ENCODE assay signal across 18 cellular contexts in the genomic region with DNA sequence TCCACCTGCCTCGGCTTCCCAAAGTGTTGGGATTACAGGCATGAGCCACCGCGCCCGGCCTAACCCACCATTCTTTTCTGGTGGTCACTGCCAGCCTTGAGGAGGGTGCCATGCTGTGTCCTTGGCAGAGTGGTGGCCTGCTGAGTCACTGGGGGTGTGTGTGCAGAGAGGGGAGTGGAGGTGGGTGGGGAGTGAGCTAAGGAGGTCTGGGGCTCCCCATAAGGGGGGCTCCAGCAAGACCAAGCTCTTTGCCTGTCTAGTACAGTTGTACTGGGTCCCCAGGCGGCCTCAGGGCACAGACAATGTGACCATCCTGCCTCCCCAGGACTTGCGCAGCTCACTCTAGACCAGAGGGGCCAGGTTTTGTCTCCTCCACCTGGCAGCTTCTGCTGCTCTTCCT. TPM values are rescaled to one million over a fixed set of nuclear protein-coding genes. Genes with fewer than 3 reads are reported as not detected.
DNase-seq lines count a peak whose midpoint lies in the region; ATAC-seq, FAIRE-seq and TF ChIP-seq lines count a peak whose summit lies in the region.
"Had no signal": no experiment of that assay in that cellular context is flagged by ENCODE, and none has a peak within 500 bp of the region (broad histone marks: within the 10 kb centered on the region; RNA-seq: fewer than 3 reads in every experiment).

No MANE protein-coding gene starts in this region.

- no peak for TF ChIP-seq POLR2A in transverse colon (IDR thresholded peaks at IDR 0.05)

- no peaks in the 10 kb centered on the region for H4K20me1 ChIP-seq in BLaER1

- in situ Hi-C loops in transverse colon (cut with MboI; ENCODE audit: low pct_ligation_motif_present in 1 of 4, low pct_unique_long_range_greater_than_20kb in 1 of 4, low sequenced_read_pairs in 3 of 4), result no loop called here

- H3K27me3 ChIP-seq in BLaER1 (no peaks in the 10 kb centered on the region), thymus (ENCODE audit: control insufficient read depth, insufficient read depth) (no peaks in the 10 kb centered on the region), transverse colon (no peaks in the 10 kb centered on the region)

- POLR2A ChIA-PET in RWPE1 (lab: Yijun Ruan, JAX; ENCODE audit: low non-redundant PET), result no interaction called here

- TF ChIP-seq CTCF in RWPE1 (conservative IDR thresholded peaks at IDR 0.05; ENCODE audit: low read depth), result no peak
- no peak for TF ChIP-seq CTCF in kidney (IDR thresholded peaks at IDR 0.05; ENCODE audit: borderline replicate concordance, extremely low read depth, insufficient read depth)
- TF ChIP-seq CTCF in transverse colon (IDR thresholded peaks at IDR 0.05), result no peak

- H3K9me3 ChIP-seq in BLaER1 (no peaks in the 10 kb centered on the region), kidney (ENCODE audit: control insufficient read depth in 1 of 2, low read length in 2 of 2) (no peaks in the 10 kb centered on the region), thymus (ENCODE audit: control insufficient read depth) (no peaks in the 10 kb centered on the region), transverse colon (no peaks in the 10 kb centered on the region)

- no peak for TF ChIP-seq EP300 in transverse colon (IDR thresholded peaks at IDR 0.05; ENCODE audit: low read depth)

- H3K4me3 ChIP-seq in BLaER1 (no peak overlapping the region), kidney (ENCODE audit: low read length in 2 of 2) (no peak overlapping the region), thymus (ENCODE audit: low read length) (no peak overlapping the region), transverse colon (no peak overlapping the region)
- H3K4me3 ChIP-seq: GM23338 had no signal

- no peak for FAIRE-seq in kidney (lab: Jason Lieb, UNC)
- FAIRE-seq: GM12892, HepG2 had no signal

- peak overlapping the region; percentile 82 for H3K4me2 ChIP-seq in BLaER1
- H3K4me2 ChIP-seq: GM23338, KMS-11 had no signal

- H3K9ac ChIP-seq in BLaER1, result no peak overlapping the region; the same call in 1 of the 2 replicates
- H3K9ac ChIP-seq in kidney (ENCODE audit: low read length in 2 of 2), result no peak overlapping the region
- H3K9ac ChIP-seq: KMS-11 had no signal

- H3K36me3 ChIP-seq in BLaER1 (no peaks in the 10 kb centered on the region), kidney (ENCODE audit: control insufficient read depth in 1 of 2, insufficient read depth in 2 of 2, low read length in 2 of 2) (no peaks in the 10 kb centered on the region), thymus (ENCODE audit: control insufficient read depth, insufficient read depth) (no peaks in the 10 kb centered on the region), transverse colon (no peaks in the 10 kb centered on the region)

- ATAC-seq in left colon, result no peak
- ATAC-seq: GM23338, HepG2 had no signal

- intact Hi-C loops in kidney (cut with DNase I), result no loop called here
- intact Hi-C loops in left colon (cut with DNase I, micrococcal nuclease), result no loop called here
- intact Hi-C loops in transverse colon (cut with DNase I; ENCODE audit: low total_unique reads), result no loop called here

- H3K27ac ChIP-seq in BLaER1 (peak overlapping the region; percentile 58), RWPE1 (peak overlapping the region; percentile 54), kidney (ENCODE audit: low read depth in 2 of 2, low read length in 2 of 2) (no peak overlapping the region), thymus (ENCODE audit: low read depth) (peak overlapping the region; percentile 56), transverse colon (no peak overlapping the region)
- H3K27ac ChIP-seq: KMS-11 had no signal

- CTCF ChIA-PET in RWPE1 (lab: Yijun Ruan, JAX), result no interaction called here

- DNase-seq in RWPE1 (ENCODE audit: low spot score) (no peak), kidney (peak; percentile 48), left colon (no peak), transverse colon (no peak)
- no peak for DNase-seq in activated CD4-positive, CD25-positive, alpha-beta regulatory T cell treated with anti-CD3 and anti-CD28 coated beads, Interleukin-2, amount 50 U/mL, for 72 hours
- DNase-seq: COR-L47, MM.1S, NCI-H1092 treated with DMSO at 0.1 percent for 48 hours, NCI-H2081 treated with DMSO at 0.1 percent for 48 hours, NCI-H510A, NCI-H82, Right ventricle myocardium superior had no signal

- H3K4me1 ChIP-seq in BLaER1 (peaks cover 44% of the 10 kb centered on the region), kidney (ENCODE audit: control insufficient read depth in 1 of 2, insufficient read depth in 1 of 2, low read depth in 1 of 2, low read length in 2 of 2) (no peaks in the 10 kb centered on the region), thymus (ENCODE audit: control insufficient read depth, insufficient read depth, low read length) (no peaks in the 10 kb centered on the region), transverse colon (peaks cover 0 to 11% (median 4%) of the 10 kb centered on the region in 4 donors)

- 88% methylated on average over 6 of the region's 6 CpGs for WGBS in thymus
- 81% methylated on average over 6 of the region's 6 CpGs; no CpG with 5 or more reads in 1 of the 2 donors for WGBS in transverse colon (ENCODE audit: low coverage in 1 of 2), 2 donors

RNA-seq across cellular contexts. Expression of a gene that starts 36.1 kb away (rescaled TPM):
- total RNA-seq in kidney, result 66.0 TPM
- 4.4 TPM for polyA plus RNA-seq in kidney (ENCODE audit: insufficient read depth, low read depth, low replicate concordance)
- polyA plus RNA-seq in thymus, result 50.1 TPM
- 10 to 100 TPM; 33.2 to 98.0 TPM for total RNA-seq in left colon
- total RNA-seq in transverse colon, result 10 to 100 TPM; 17.5 to 71.8 (median 47.4) TPM

Comparison
In these comparisons a context has a peak if more than half of its experiments do, and no peak if none do; other contexts are left out.
1. H3K27ac ChIP-seq: peak in BLaER1 (single experiment), RWPE1 (single experiment) and thymus (single experiment); none in kidney (0 of 2) and transverse colon (0 of 4).